In genomic region chr6:158030380-158031190, GRCh38 we compare ENCODE assay signal across 8 cellular contexts. TPM values are rescaled to one million over a fixed set of nuclear protein-coding genes. Genes with fewer than 3 reads are reported as not detected.
A peak's percentile ranks its signal among the peaks of the same experiment; 100 is the strongest.
DNase-seq lines count a peak whose midpoint lies in the region; ATAC-seq, FAIRE-seq and TF ChIP-seq lines count a peak whose summit lies in the region.
"Not testable (repeated sequence)": the region's sequence is repeated elsewhere in the genome, so short reads cannot be mapped to it uniquely, and the experiment has no call there.

No MANE protein-coding gene starts in this region.

- peak overlapping the region; percentile 64 for H3K27ac ChIP-seq in PC-9
- peak overlapping the region; percentile 49; the same call in 2 of the 3 replicates for H3K27ac ChIP-seq in K562 (ENCODE audit: extremely low read depth, low read depth, low read length)
- H3K27ac ChIP-seq in esophagus squamous epithelium: peak overlapping the region; percentile 2 to 70 (median 38)
- H3K27ac ChIP-seq in sigmoid colon: peak overlapping the region in 3 of 4 donors; percentile 44 to 62 (median 49)
- H3K27ac ChIP-seq in uterus: peak overlapping the region; percentile 53 to 73

- H3K4me1 Mint-ChIP-seq in activated CD8-positive, alpha-beta T cell treated with anti-CD3 and anti-CD28 coated beads for 36 hours (ENCODE audit: low read depth): peaks cover 43% of the 10 kb centered on the region
- peaks cover 28% of the 10 kb centered on the region for H3K4me1 Mint-ChIP-seq in memory B cell

- intact Hi-C loops in PC-9 (cut with micrococcal nuclease; ENCODE audit: unreplicated experiment): loop anchor here (1.0 to 5.0 kb wide), 3 partner anchors 10 to 37 kb away; no protein-coding TSS in a partner anchor
- intact Hi-C loops in activated CD8-positive, alpha-beta T cell treated with anti-CD3 and anti-CD28 coated beads for 36 hours (cut with micrococcal nuclease); K562 (cut with micrococcal nuclease); esophagus squamous epithelium (cut with DNase I); sigmoid colon (cut with DNase I); uterus (cut with DNase I; ENCODE audit: low total_unique reads): not testable (repeated sequence)

- FAIRE-seq in K562 (lab: Jason Lieb, UNC): not testable (repeated sequence)

- peaks cover 33% of the 10 kb centered on the region for H3F3A ChIP-seq in PC-9 (ENCODE audit: insufficient read depth, low read depth)

- not testable (repeated sequence) for H2AFZ ChIP-seq in PC-9; K562 (ENCODE audit: low read depth, low read length)

- peaks cover 14% of the 10 kb centered on the region; the same call in 1 of the 2 replicates for H3K36me3 ChIP-seq in PC-9 (ENCODE audit: low read depth)
- H3K36me3 ChIP-seq in K562 (ENCODE audit: control insufficient read depth, insufficient read depth, low read length): peaks cover 20% of the 10 kb centered on the region; the same call in 1 of the 3 replicates
- peaks cover 0 to 23% (median 4%) of the 10 kb centered on the region in 3 donors for H3K36me3 ChIP-seq in esophagus squamous epithelium
- peaks cover 0 to 13% (median 0%) of the 10 kb centered on the region in 4 donors for H3K36me3 ChIP-seq in sigmoid colon
- H3K36me3 ChIP-seq in uterus: not testable (repeated sequence)

- not testable (repeated sequence) for BruUV-seq in PC-9 (replicated peaks; lab: Mats Ljungman, UMichigan); K562 (replicated peaks; lab: Mats Ljungman, UMichigan)

- peaks cover 33% of the 10 kb centered on the region for H3K79me2 ChIP-seq in PC-9 (ENCODE audit: low read depth)
- not testable (repeated sequence) for H3K79me2 ChIP-seq in K562 (ENCODE audit: control insufficient read depth, insufficient read depth, low read length)

- not testable (repeated sequence) for H3K9me3 Mint-ChIP-seq in activated CD8-positive, alpha-beta T cell treated with anti-CD3 and anti-CD28 coated beads for 36 hours; memory B cell

- H4K20me1 ChIP-seq in PC-9 (ENCODE audit: insufficient read depth); K562 (replicated peaks; ENCODE audit: control insufficient read depth, insufficient read depth, low read length): not testable (repeated sequence)

- in situ Hi-C loops in K562 (cut with MboI): not testable (repeated sequence)

- ATAC-seq in activated CD8-positive, alpha-beta T cell treated with anti-CD3 and anti-CD28 coated beads for 36 hours; K562; memory B cell (ENCODE audit: low read depth): not testable (repeated sequence)

- not testable (repeated sequence) for TF ChIP-seq EP300 in K562 (IDR thresholded peaks at IDR 0.05; ENCODE audit: low read length); sigmoid colon (IDR thresholded peaks at IDR 0.05)

- not testable (repeated sequence) for H3K4me3 ChIP-seq in PC-9, K562, esophagus squamous epithelium, sigmoid colon, uterus

- WGBS in K562 (ENCODE audit: insufficient coverage, low coverage, missing lambda C conversion rate): 89% methylated on average over 14 of the region's 14 CpGs
- WGBS in esophagus squamous epithelium, 2 donors: 71 to 73% methylated on average over 10 to 13 of the region's 14 CpGs
- 91 to 92% methylated on average over 14 of the region's 14 CpGs for whole genome bisulfite sequencing in sigmoid colon, 2 donors

- H3K36me3 Mint-ChIP-seq in activated CD8-positive, alpha-beta T cell treated with anti-CD3 and anti-CD28 coated beads for 36 hours (ENCODE audit: low read depth): peaks cover 25% of the 10 kb centered on the region
- not testable (repeated sequence) for H3K36me3 Mint-ChIP-seq in memory B cell

- not testable (repeated sequence) for TF ChIP-seq CTCF in PC-9 (conservative IDR thresholded peaks at IDR 0.05); activated CD8-positive, alpha-beta T cell treated with anti-CD3 and anti-CD28 coated beads for 36 hours (IDR thresholded peaks at IDR 0.05); K562 (IDR thresholded peaks at IDR 0.05 in 2 of 3, conservative IDR thresholded peaks at IDR 0.05 in 1 of 3; ENCODE audit: insufficient read depth in 2 of 3, low read depth in 1 of 3, low read length in 3 of 3); esophagus squamous epithelium (IDR thresholded peaks at IDR 0.05); sigmoid colon (IDR thresholded peaks at IDR 0.05); uterus (IDR thresholded peaks at IDR 0.05)

- DNase-seq in EL (peak; percentile 22), sigmoid colon (peak; percentile 59), uterus (peak in 1 of 2 donors; percentile 10)
- not testable (repeated sequence) for DNase-seq in PC-9; activated CD8-positive, alpha-beta T cell treated with anti-CD3 and anti-CD28 coated beads for 36 hours; K562 (ENCODE audit: extremely low read depth in 1 of 4, low spot score in 3 of 4); esophagus squamous epithelium (lab: John Stamatoyannopoulos, UW); memory B cell (ENCODE audit: low spot score in 2 of 2)

- H3K4me2 ChIP-seq in PC-9: peak overlapping the region; percentile 61
- H3K4me2 ChIP-seq in K562 (ENCODE audit: insufficient read depth, low read length): peak overlapping the region; percentile 56; the same call in 1 of the 2 replicates

- H3K9me2 ChIP-seq in PC-9 (ENCODE audit: insufficient read depth): not testable (repeated sequence)

- not testable (repeated sequence) for H3K9me1 ChIP-seq in K562 (ENCODE audit: control insufficient read depth, insufficient read depth, low read length)

- H3K27me3 Mint-ChIP-seq in activated CD8-positive, alpha-beta T cell treated with anti-CD3 and anti-CD28 coated beads for 36 hours; memory B cell: not testable (repeated sequence)

- peak overlapping the region; percentile 17 to 84; a peak in 2 of 4 replicates for H3K9ac ChIP-seq in K562 (ENCODE audit: insufficient read depth in 1 of 2, low read depth in 2 of 2, low read length in 2 of 2)

- not testable (repeated sequence) for H3K9me3 ChIP-seq in PC-9 (ENCODE audit: insufficient read depth, low read depth); K562 (replicated peaks; ENCODE audit: control insufficient read depth, insufficient read depth, low read depth, low read length); esophagus squamous epithelium; sigmoid colon; uterus

- H3K27me3 ChIP-seq in PC-9 (ENCODE audit: insufficient read depth, low read depth); K562 (ENCODE audit: control insufficient read depth in 2 of 2, insufficient read depth in 2 of 2, low read length in 2 of 2); esophagus squamous epithelium; sigmoid colon; uterus: not testable (repeated sequence)

- H3K4me3 Mint-ChIP-seq in activated CD8-positive, alpha-beta T cell treated with anti-CD3 and anti-CD28 coated beads for 36 hours: not testable (repeated sequence)
- peak overlapping the region; percentile 50 for H3K4me3 Mint-ChIP-seq in memory B cell

- not testable (repeated sequence) for TF ChIP-seq RAD21 in K562 (CRISPR knock-in tag; conservative IDR thresholded peaks at IDR 0.05 in 1 of 2, IDR thresholded peaks at IDR 0.05 in 1 of 2)

- H3K4me1 ChIP-seq in PC-9 (replicated peaks; ENCODE audit: insufficient read depth) (peaks cover 40% of the 10 kb centered on the region), K562 (replicated peaks in 1 of 2; ENCODE audit: control insufficient read depth in 2 of 2, insufficient read depth in 2 of 2, low read length in 2 of 2) (peaks cover 27 to 48% of the 10 kb centered on the region in 2 experiments), esophagus squamous epithelium (peaks cover 27 to 74% (median 58%) of the 10 kb centered on the region in 3 donors), sigmoid colon (peaks cover 0 to 61% (median 53%) of the 10 kb centered on the region in 4 donors), uterus (peaks cover 7 to 25% of the 10 kb centered on the region in 2 donors)

- peak overlapping the region; percentile 60 for H3K27ac Mint-ChIP-seq in activated CD8-positive, alpha-beta T cell treated with anti-CD3 and anti-CD28 coated beads for 36 hours
- peak overlapping the region; percentile 89 for H3K27ac Mint-ChIP-seq in memory B cell

- CTCF ChIA-PET in PC-9 (lab: Charles Lee); K562 (lab: Yijun Ruan, JAX; ENCODE audit: low intra/inter-chr PET ratio): not testable (repeated sequence)
- CTCF ChIA-PET in activated CD8-positive, alpha-beta T cell treated with anti-CD3 and anti-CD28 coated beads for 36 hours (lab: Charles Lee): interaction anchor here (0.8 to 1.4 kb wide), 4 partner anchors 9 to 49 kb away, joined by 3 to 6 read pairs (median 4); partner anchors contain the start of gene SYNJ2

- POLR2A ChIA-PET in PC-9 (lab: Charles Lee; ENCODE audit: unreplicated experiment): not testable (repeated sequence)
- POLR2A ChIA-PET in activated CD8-positive, alpha-beta T cell treated with anti-CD3 and anti-CD28 coated beads for 36 hours (lab: Charles Lee): interaction anchor here (0.7 to 1.9 kb wide), 5 partner anchors 9 to 49 kb away, joined by 3 to 9 read pairs (median 3); partner anchors contain the start of gene SYNJ2
- POLR2A ChIA-PET in K562 (lab: Yijun Ruan, JAX): interaction anchor here (0.5 to 2.8 kb wide), 7 partner anchors 10 to 410 kb away, joined by 3 to 19 read pairs (median 4); no protein-coding TSS in a partner anchor

- TF ChIP-seq POLR2A in K562 (conservative IDR thresholded peaks at IDR 0.05); esophagus squamous epithelium (IDR thresholded peaks at IDR 0.05); sigmoid colon (IDR thresholded peaks at IDR 0.05); uterus (IDR thresholded peaks at IDR 0.05): not testable (repeated sequence)

RNA-seq across cellular contexts. Expression of gene SYNJ2, which starts 48.9 kb away (rescaled TPM):
- 30.3 and 39.4 TPM in 2 replicates for total RNA-seq in PC-9 (2021)
- 10 to 100 TPM; 27.7 to 28.5 TPM for total RNA-seq in activated CD8-positive, alpha-beta T cell treated with anti-CD3 and anti-CD28 coated beads for 36 hours
- 70.0 and 111 TPM in 2 replicates for total RNA-seq in K562 (2011; cell fraction: chromatin; rRNA removed; ENCODE audit: low replicate concordance)
- total RNA-seq in K562 (2011; cell fraction: nucleolus; rRNA removed): 56.6 and 62.9 TPM in 2 replicates
- total RNA-seq in K562 (2011; cell fraction: nucleoplasm; rRNA removed): 49.5 and 50.1 TPM in 2 replicates
- 15.7 and 17.8 TPM in 2 replicates for total RNA-seq in K562 (2014; rRNA removed)
- 19.5 and 22.7 TPM in 2 replicates for total RNA-seq in K562 (2014; rRNA removed; fragmentation: Illumina TruSeq; extraction: Trizol)
- 12.5 and 13.6 TPM in 2 replicates for total RNA-seq in K562 (2015; rRNA removed; fragmentation: Illumina TruSeq; extraction: Trizol)
- total RNA-seq in K562 (2021): 24.7 and 27.7 TPM in 2 replicates
- polyA plus RNA-seq in K562 (2011; rRNA removed): 17.1 and 21.6 TPM in 2 replicates
- polyA plus RNA-seq in K562 (2011; cell fraction: cytosol; rRNA removed): 18.3 and 24.0 TPM in 2 replicates
- polyA plus RNA-seq in K562 (2011; cell fraction: nucleus; rRNA removed): 28.6 and 33.9 TPM in 2 replicates
- polyA plus RNA-seq in K562 (2012): 15.0 and 17.4 TPM in 2 replicates
- 22.9 and 26.1 TPM in 2 replicates for polyA plus RNA-seq in K562 (2014; fragmentation: Illumina TruSeq; extraction: Trizol)
- 1 to 10 TPM; 3.0 to 3.3 TPM for polyA plus RNA-seq in K562 (2014; fragmentation: Nextera tagmentation; extraction: Ambion mirVana)
- 13.7 and 16.9 TPM in 2 replicates for polyA plus RNA-seq in K562 (2014; rRNA removed)
- 24.2 and 30.1 TPM in 2 replicates for polyA minus RNA-seq in K562 (2011; rRNA and poly(A)+ RNA removed)
- polyA minus RNA-seq in K562 (2011; cell fraction: cytosol; rRNA and poly(A)+ RNA removed): 19.8 and 20.9 TPM in 2 replicates
- polyA minus RNA-seq in K562 (2011; cell fraction: nucleus; rRNA and poly(A)+ RNA removed): 18.7 and 22.3 TPM in 2 replicates
- total RNA-seq in esophagus squamous epithelium: 10 to 100 TPM in 2 of 4 donors, 1 to 10 TPM in 2; 6.6 to 15.6 (median 9.8) TPM
- total RNA-seq in sigmoid colon: 10 to 100 TPM in 3 of 4 donors, 1 to 10 TPM in 1; 8.7 to 22.9 (median 12.3) TPM
- polyA plus RNA-seq in sigmoid colon: 10 to 100 TPM in 2 of 3 donors, 1 to 10 TPM in 1; 9.6 to 13.4 (median 12.9) TPM
- total RNA-seq in uterus: 10 to 100 TPM in 2 of 4 donors, 1 to 10 TPM in 2; 9.5 to 32.2 (median 13.5) TPM
